26 cellular contexts compared by ENCODE assay signal in the genomic region with DNA sequence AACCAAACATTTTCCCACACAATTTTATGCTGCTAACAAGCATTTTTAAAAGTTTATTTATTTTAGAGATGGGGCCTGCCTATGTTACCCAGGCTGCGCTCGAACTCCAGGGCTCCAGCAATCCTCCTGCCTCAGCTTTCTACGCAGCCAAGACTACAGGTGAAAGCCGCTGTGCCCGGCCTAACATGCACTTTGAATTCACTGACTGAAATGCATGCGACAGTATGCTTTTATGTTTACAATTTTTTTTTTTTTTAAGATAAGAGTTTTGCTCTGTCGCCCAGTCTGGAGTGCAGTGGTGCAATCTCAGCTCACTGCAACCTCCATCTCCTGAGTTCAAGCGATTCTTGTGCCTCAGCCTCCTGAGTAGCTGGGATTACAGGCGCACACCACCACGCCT. TPM values are rescaled to one million over a fixed set of nuclear protein-coding genes. Genes with fewer than 3 reads are reported as not detected.
DNase-seq lines count a peak whose midpoint lies in the region; ATAC-seq, FAIRE-seq and TF ChIP-seq lines count a peak whose summit lies in the region.
"Had no signal": no experiment of that assay in that cellular context is flagged by ENCODE, and none has a peak within 500 bp of the region (broad histone marks: within the 10 kb centered on the region; RNA-seq: fewer than 3 reads in every experiment).

No MANE protein-coding gene starts in this region.

- no peak overlapping the region for H3K4me3 ChIP-seq in right lobe of liver
- no peak overlapping the region for H3K4me3 ChIP-seq in osteoblast (ENCODE audit: insufficient read depth, low read length)
- no peak overlapping the region for H3K4me3 ChIP-seq in small intestine (ENCODE audit: low read depth in 1 of 2, low read length in 2 of 2)
- H3K4me3 ChIP-seq: BLaER1, GM12878 had no signal

- FAIRE-seq in small intestine (lab: Jason Lieb, UNC): no peak
- FAIRE-seq: A204.1, GM12878, GM12892, GM18507 had no signal

- peak; percentile 74 for ATAC-seq in left lobe of liver
- peak; percentile 37 to 73 (median 60) for ATAC-seq in right lobe of liver
- ATAC-seq: GM12878 had no signal

- WGBS in right lobe of liver (ENCODE audit: insufficient coverage, low coverage, low lambda C conversion rate, missing lambda C conversion rate): 64% methylated on average over 10 of the region's 10 CpGs
- 49 to 74% (median 59%) methylated on average over 10 of the region's 10 CpGs for WGBS in small intestine, 3 donors

- no peak overlapping the region for H3K4me2 ChIP-seq in osteoblast (ENCODE audit: insufficient read depth, low read length)
- H3K4me2 ChIP-seq: BLaER1 had no signal

- peaks cover 49% of the 10 kb centered on the region for H4K20me1 ChIP-seq in osteoblast (ENCODE audit: insufficient read depth, low read length)

- no peak for TF ChIP-seq POLR2A in right lobe of liver (IDR thresholded peaks at IDR 0.05)

- peaks cover 57% of the 10 kb centered on the region for H3K79me2 ChIP-seq in osteoblast (ENCODE audit: insufficient read depth, low read length)

- peaks cover 0 to 6% (median 0%) of the 10 kb centered on the region in 4 donors for H3K36me3 ChIP-seq in right lobe of liver
- peaks cover 10% of the 10 kb centered on the region for H3K36me3 ChIP-seq in osteoblast (ENCODE audit: insufficient read depth, low read length)
- peaks cover 0 to 4% of the 10 kb centered on the region in 2 donors for H3K36me3 ChIP-seq in small intestine (ENCODE audit: control insufficient read depth in 2 of 2, insufficient read depth in 2 of 2, low read length in 2 of 2)

- H3K9me3 ChIP-seq in right lobe of liver: no peaks in the 10 kb centered on the region
- H3K9me3 ChIP-seq in osteoblast (ENCODE audit: low read depth, low read length): no peaks in the 10 kb centered on the region
- no peaks in the 10 kb centered on the region for H3K9me3 ChIP-seq in small intestine (ENCODE audit: control insufficient read depth, low read depth)
- H3K9me3 ChIP-seq: BE2C had no signal

- H3K4me1 ChIP-seq in right lobe of liver: peaks cover 0 to 14% (median 0%) of the 10 kb centered on the region in 4 donors
- peaks cover 29% of the 10 kb centered on the region for H3K4me1 ChIP-seq in osteoblast (ENCODE audit: insufficient read depth, low read length)
- peaks cover 0 to 3% of the 10 kb centered on the region in 2 donors for H3K4me1 ChIP-seq in small intestine (ENCODE audit: control insufficient read depth in 2 of 2, insufficient read depth in 1 of 2, low read depth in 1 of 2, low read length in 1 of 2)

- no peak overlapping the region for H2AFZ ChIP-seq in osteoblast (ENCODE audit: low read length)

- H3K27me3 ChIP-seq in right lobe of liver: no peaks in the 10 kb centered on the region
- H3K27me3 ChIP-seq in osteoblast (ENCODE audit: insufficient read depth, low read length): no peaks in the 10 kb centered on the region
- no peaks in the 10 kb centered on the region for H3K27me3 ChIP-seq in small intestine (ENCODE audit: control insufficient read depth in 2 of 2, insufficient read depth in 2 of 2, low read length in 2 of 2)
- H3K27me3 ChIP-seq: BE2C, BLaER1 had no signal

- H3K27ac ChIP-seq in right lobe of liver (no peak overlapping the region), osteoblast (ENCODE audit: low read depth, low read length) (peak overlapping the region; percentile 17), small intestine (ENCODE audit: low read depth in 1 of 2, low read length in 1 of 2) (no peak overlapping the region)
- H3K27ac ChIP-seq: BLaER1 had no signal

- no peak for TF ChIP-seq CTCF in right lobe of liver (IDR thresholded peaks at IDR 0.05)
- no peak for TF ChIP-seq CTCF in osteoblast (IDR thresholded peaks at IDR 0.05; ENCODE audit: extremely low read depth, low read depth, low read length)

- intact Hi-C loops in right lobe of liver (cut with DNase I): no loop called here

- no peak for DNase-seq in left lobe of liver (ENCODE audit: low spot score)
- DNase-seq in right lobe of liver: no peak
- DNase-seq in osteoblast (ENCODE audit: insufficient read length, low spot score, missing footprints): no peak
- DNase-seq in small intestine: peak; percentile 37
- no peak for DNase-seq in activated gamma-delta T cell (lab: John Stamatoyannopoulos, UW)
- DNase-seq in ecto neural progenitor cell (ENCODE audit: low spot score): no peak
- DNase-seq in NCI-H146 treated with DMSO at 0.1 percent for 48 hours (lab: John Stamatoyannopoulos, UW; ENCODE audit: unreplicated experiment): no peak
- DNase-seq: 8988T; ACHN; BE2C; C1 segment of cervical spinal cord; CD4-positive, alpha-beta memory T cell; CD4-positive, CD25-positive, alpha-beta regulatory T cell; CD8-positive, alpha-beta memory T cell; COR-L47; DMS 273 treated with DMSO at 0.1 percent for 48 hours; DMS153; DMS53; DMS79; DND-41; GDM1 had no signal

RNA-seq across cellular contexts. Expression of a gene that starts 47.8 kb away (rescaled TPM):
- total RNA-seq in left lobe of liver (15.1 TPM), right lobe of liver (10 to 100 TPM; 16.5 to 48.8 (median 25.6) TPM), osteoblast (44.5 and 62.5 TPM in 2 replicates)
- polyA plus RNA-seq in small intestine: 10 to 100 TPM; 35.1 to 61.1 (median 55.0) TPM

RNA-seq across cellular contexts. Expression of a gene that starts 52.9 kb away (rescaled TPM):
- 19.3 TPM for total RNA-seq in left lobe of liver
- total RNA-seq in right lobe of liver: 10 to 100 TPM; 12.6 to 26.5 (median 17.7) TPM
- 36.9 and 41.8 TPM in 2 replicates for total RNA-seq in osteoblast
- 10 to 100 TPM in 2 of 3 donors, 1 to 10 TPM in 1; 9.2 to 14.6 (median 11.6) TPM for polyA plus RNA-seq in small intestine

RNA-seq across cellular contexts. Expression of a gene that starts 56.4 kb away (rescaled TPM):
- total RNA-seq in left lobe of liver: 44.6 TPM
- 10 to 100 TPM; 20.6 to 56.9 (median 31.1) TPM for total RNA-seq in right lobe of liver
- 31.2 and 33.3 TPM in 2 replicates for total RNA-seq in osteoblast
- 10 to 100 TPM; 25.1 to 38.7 (median 33.7) TPM for polyA plus RNA-seq in small intestine
